Comparison of ENCODE assay signal across 13 cellular contexts in genomic region chr20:63695419-63696310, GRCh38. TPM values are rescaled to one million over a fixed set of nuclear protein-coding genes. Genes with fewer than 3 reads are reported as not detected.
DNase-seq lines count a peak whose midpoint lies in the region; ATAC-seq and TF ChIP-seq lines count a peak whose summit lies in the region.
"Had no signal": no experiment of that assay in that cellular context is flagged by ENCODE, and none has a peak within 500 bp of the region (broad histone marks: within the 10 kb centered on the region; RNA-seq: fewer than 3 reads in every experiment).

No MANE protein-coding gene starts in this region.

- H3K27me3 ChIP-seq in Loucy (ENCODE audit: insufficient read depth, low read length, poor library complexity, severe bottlenecking) = no peaks in the 10 kb centered on the region
- no peaks in the 10 kb centered on the region for H3K27me3 ChIP-seq in endodermal cell (ENCODE audit: control insufficient read depth, insufficient read depth, low read length, poor library complexity, severe bottlenecking)
- H3K27me3 ChIP-seq: SJSA1 had no signal

- peak; percentile 24 for ATAC-seq in mucosa of descending colon
- no peak for ATAC-seq in HG03196 (IDR thresholded peaks at IDR 0.05; ENCODE audit: unreplicated experiment)
- ATAC-seq in GM21360 (IDR thresholded peaks at IDR 0.05; ENCODE audit: unreplicated experiment) = no peak

- H3K36me3 Mint-ChIP-seq in CD14-positive monocyte (peaks cover 10 to 17% of the 10 kb centered on the region in 2 donors), endodermal cell (ENCODE audit: low read depth) (peaks cover 10% of the 10 kb centered on the region)

- WGBS in endodermal cell (ENCODE audit: insufficient coverage in 1 of 2, insufficient read length in 1 of 2), 2 experiments = 92 to 99% methylated on average over 16 to 25 of the region's 25 CpGs

- no peak for TF ChIP-seq CTCF in CD14-positive monocyte (IDR thresholded peaks at IDR 0.05)
- TF ChIP-seq CTCF in Loucy (conservative IDR thresholded peaks at IDR 0.05; ENCODE audit: low read length) = no peak
- TF ChIP-seq CTCF in endodermal cell (conservative IDR thresholded peaks at IDR 0.05) = no peak
- no peak for TF ChIP-seq CTCF in mucosa of descending colon (IDR thresholded peaks at IDR 0.05)

- H3K4me3 ChIP-seq in Loucy (ENCODE audit: low read length, poor library complexity, severe bottlenecking) (no peak overlapping the region), endodermal cell (ENCODE audit: low read length) (no peak overlapping the region), mucosa of descending colon (no peak overlapping the region)
- H3K4me3 ChIP-seq: SJSA1 had no signal

- peak overlapping the region; percentile 34 for H3K4me2 ChIP-seq in Loucy (ENCODE audit: low read depth, low read length, poor library complexity, severe bottlenecking)

- peaks cover 16% of the 10 kb centered on the region for H3K4me1 Mint-ChIP-seq in CD14-positive monocyte
- H3K4me1 Mint-ChIP-seq in endodermal cell = no peaks in the 10 kb centered on the region

- H3K9ac ChIP-seq in Loucy (ENCODE audit: low read depth, low read length, poor library complexity, severe bottlenecking) (no peak overlapping the region), endodermal cell (ENCODE audit: extremely low read depth, low read length, poor library complexity, severe bottlenecking) (no peak overlapping the region)

- H3K9me3 ChIP-seq in Loucy (ENCODE audit: insufficient read depth, low read depth, low read length) (no peaks in the 10 kb centered on the region), endodermal cell (ENCODE audit: control insufficient read depth, low read length) (no peaks in the 10 kb centered on the region), mucosa of descending colon (no peaks in the 10 kb centered on the region)
- H3K9me3 ChIP-seq: SJSA1 had no signal

- H3K27ac Mint-ChIP-seq in CD14-positive monocyte = no peak overlapping the region
- H3K27ac Mint-ChIP-seq in endodermal cell = no peak overlapping the region

- no peaks in the 10 kb centered on the region for H3F3A ChIP-seq in Loucy (ENCODE audit: low read depth)

- peaks cover 2 to 21% (median 3%) of the 10 kb centered on the region in 3 donors for H3K27me3 Mint-ChIP-seq in CD14-positive monocyte (ENCODE audit: low read depth in 3 of 3)
- H3K27me3 Mint-ChIP-seq in endodermal cell (ENCODE audit: insufficient read depth) = no peaks in the 10 kb centered on the region

- H3K4me3 Mint-ChIP-seq in CD14-positive monocyte (no peak overlapping the region), endodermal cell (no peak overlapping the region)

- no peaks in the 10 kb centered on the region for H4K20me1 ChIP-seq in Loucy (ENCODE audit: insufficient read depth, low read length, poor library complexity, severe bottlenecking)

- no peak overlapping the region for H2AFZ ChIP-seq in Loucy (ENCODE audit: low read length)

- peak; percentile 37 for DNase-seq in CD14-positive monocyte (ENCODE audit: low spot score)
- DNase-seq in endodermal cell = peak; percentile 43
- peak in 1 of 3 donors; percentile 67 for DNase-seq in mucosa of descending colon
- no peak for DNase-seq in GM03348 (ENCODE audit: low spot score)
- DNase-seq in activated CD4-positive, alpha-beta T cell treated with anti-CD3 and anti-CD28 coated beads, Interleukin-2, amount 50 U/mL, for 4 hours = no peak
- DNase-seq: MM.1S, NCI-H510A, trophoblast cell had no signal

- no peaks in the 10 kb centered on the region for H3K4me1 ChIP-seq in Loucy (ENCODE audit: insufficient read depth, low read length, poor library complexity, severe bottlenecking)
- H3K4me1 ChIP-seq in endodermal cell (ENCODE audit: control insufficient read depth, insufficient read depth, low read length) = no peaks in the 10 kb centered on the region
- H3K4me1 ChIP-seq in mucosa of descending colon (ENCODE audit: low read depth) = peaks cover 52% of the 10 kb centered on the region

- H3K27ac ChIP-seq in endodermal cell (ENCODE audit: low read depth, low read length) = no peak overlapping the region
- H3K27ac ChIP-seq: C4-2B, SJSA1 had no signal

- H3K36me3 ChIP-seq in Loucy (ENCODE audit: insufficient read depth, low read length) (no peaks in the 10 kb centered on the region), endodermal cell (ENCODE audit: control insufficient read depth, insufficient read depth, low read length) (no peaks in the 10 kb centered on the region), mucosa of descending colon (ENCODE audit: low read depth) (no peaks in the 10 kb centered on the region)

- intact Hi-C loops in CD14-positive monocyte (cut with micrococcal nuclease) = no loop called here
- intact Hi-C loops in mucosa of descending colon (cut with DNase I, micrococcal nuclease) = no loop called here

- H3K79me2 ChIP-seq in Loucy (ENCODE audit: insufficient read depth, low read length) = no peaks in the 10 kb centered on the region

- H3K9me3 Mint-ChIP-seq in CD14-positive monocyte = no peaks in the 10 kb centered on the region
- peaks cover 2% of the 10 kb centered on the region for H3K9me3 Mint-ChIP-seq in endodermal cell

- H3K9me2 ChIP-seq in Loucy (replicated peaks; ENCODE audit: low read depth, low read length) = no peaks in the 10 kb centered on the region

RNA-seq across cellular contexts. Expression of gene TNFRSF6B, which starts 0.8 kb away (rescaled TPM):
- polyA plus RNA-seq in CD14-positive monocyte = not detected
- not detected for total RNA-seq in endodermal cell
- polyA plus RNA-seq in endodermal cell (2013, experiment 1 of 2) = 2.0 TPM
- polyA plus RNA-seq in endodermal cell (2013, experiment 2 of 2) = 1.1 TPM
- 10 to 100 TPM in 1 of 3 donors, not detected in 2; 19.7 TPM for total RNA-seq in mucosa of descending colon

RNA-seq across cellular contexts. Expression of gene ARFRP1, which starts 12.1 kb away (rescaled TPM):
- 10 to 100 TPM; 18.2 to 20.7 TPM for polyA plus RNA-seq in CD14-positive monocyte
- 10 to 100 TPM; 41.6 to 46.2 TPM for total RNA-seq in endodermal cell
- 17.2 TPM for polyA plus RNA-seq in endodermal cell (2013, experiment 1 of 2)
- 13.7 TPM for polyA plus RNA-seq in endodermal cell (2013, experiment 2 of 2)
- 10 to 100 TPM; 64.5 to 69.7 (median 68.6) TPM for total RNA-seq in mucosa of descending colon

RNA-seq across cellular contexts. Expression of gene ZGPAT, which starts 12.2 kb away (rescaled TPM):
- polyA plus RNA-seq in CD14-positive monocyte = 10 to 100 TPM; 24.2 to 28.3 TPM
- total RNA-seq in endodermal cell (10 to 100 TPM; 28.8 to 29.5 TPM), mucosa of descending colon (10 to 100 TPM; 24.3 to 34.0 (median 31.7) TPM)
- polyA plus RNA-seq in endodermal cell (2013, experiment 1 of 2) = 20.8 TPM
- 22.4 TPM for polyA plus RNA-seq in endodermal cell (2013, experiment 2 of 2)

RNA-seq across cellular contexts. Expression of gene RTEL1, which starts 37.6 kb away (rescaled TPM):
- polyA plus RNA-seq in CD14-positive monocyte = 1 to 10 TPM; 1.0 to 4.8 TPM
- 10 to 100 TPM; 33.9 to 36.7 TPM for total RNA-seq in endodermal cell
- polyA plus RNA-seq in endodermal cell (2013, experiment 1 of 2) = 17.6 TPM
- polyA plus RNA-seq in endodermal cell (2013, experiment 2 of 2) = 14.2 TPM
- 10 to 100 TPM; 23.5 to 42.8 (median 34.2) TPM for total RNA-seq in mucosa of descending colon

RNA-seq across cellular contexts. Expression of gene LIME1, which starts 40.8 kb away (rescaled TPM):
- polyA plus RNA-seq in CD14-positive monocyte = under 1 TPM; 0.39 to 0.62 TPM
- 10 to 100 TPM in 1 of 2 donors, 1 to 10 TPM in 1; 7.6 to 10.1 TPM for total RNA-seq in endodermal cell
- polyA plus RNA-seq in endodermal cell (2013, experiment 1 of 2) = 10.0 TPM
- 9.6 TPM for polyA plus RNA-seq in endodermal cell (2013, experiment 2 of 2)
- total RNA-seq in mucosa of descending colon = 10 to 100 TPM; 10.4 to 11.2 (median 10.8) TPM

Comparison
In these comparisons a context has a peak if more than half of its experiments do, and no peak if none do; other contexts are left out.
1. DNase-seq: peak in CD14-positive monocyte (single experiment) and endodermal cell (single experiment); none in GM03348 (single experiment) and activated CD4-positive, alpha-beta T cell treated with anti-CD3 and anti-CD28 coated beads, Interleukin-2, amount 50 U/mL, for 4 hours (0 of 2).